In the genomic region with DNA sequence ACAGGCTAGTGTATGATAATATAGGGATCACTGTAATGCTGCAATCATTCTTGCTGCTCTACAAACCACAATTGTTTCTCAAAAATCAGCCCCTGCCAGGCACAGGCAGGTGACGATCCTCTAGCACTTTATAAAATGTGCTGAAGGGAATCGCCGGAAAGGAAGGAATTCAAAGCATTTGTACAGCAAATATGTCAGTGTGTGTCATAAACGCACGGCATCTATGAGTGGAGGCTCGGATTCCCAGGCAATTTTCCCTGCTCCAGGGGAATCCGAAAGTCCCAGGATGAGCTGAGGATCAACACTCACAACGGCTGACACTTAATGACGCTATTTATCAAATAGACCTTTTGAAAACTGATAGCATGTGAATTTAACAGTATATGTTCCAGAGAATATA, we compare ENCODE assay signal across 16 cellular contexts. TPM values are rescaled to one million over a fixed set of nuclear protein-coding genes. Genes with fewer than 3 reads are reported as not detected.
DNase-seq lines count a peak whose midpoint lies in the region; FAIRE-seq and TF ChIP-seq lines count a peak whose summit lies in the region.
"Had no signal": no experiment of that assay in that cellular context is flagged by ENCODE, and none has a peak within 500 bp of the region (broad histone marks: within the 10 kb centered on the region; RNA-seq: fewer than 3 reads in every experiment).

No MANE protein-coding gene starts in this region.

- no peaks in the 10 kb centered on the region for H3K9me3 Mint-ChIP-seq in mesothelial cell of epicardium
- H3K9me3 Mint-ChIP-seq: activated CD8-positive, alpha-beta T cell treated with anti-CD3 and anti-CD28 coated beads for 36 hours; stimulated activated effector memory CD8-positive, alpha-beta T cell treated with anti-CD3 and anti-CD28 coated beads, Interleukin-12 subunit alpha, Interleukin-12 subunit beta, amount 100 ng/mL, for 72 hours had no signal

- H3K27me3 Mint-ChIP-seq in mesothelial cell of epicardium (ENCODE audit: low read depth), result peaks cover 43% of the 10 kb centered on the region
- H3K27me3 Mint-ChIP-seq: activated CD8-positive, alpha-beta T cell treated with anti-CD3 and anti-CD28 coated beads for 36 hours had no signal

- H3K4me1 Mint-ChIP-seq in mesothelial cell of epicardium, result peaks cover 20% of the 10 kb centered on the region
- H3K4me1 Mint-ChIP-seq: stimulated activated effector memory CD8-positive, alpha-beta T cell treated with anti-CD3 and anti-CD28 coated beads, Interleukin-12 subunit alpha, Interleukin-12 subunit beta, amount 100 ng/mL, for 72 hours had no signal

- H3K36me3 ChIP-seq in bronchial epithelial cell (ENCODE audit: control insufficient read depth, insufficient read depth, low read length), result no peaks in the 10 kb centered on the region

- DNase-seq in AG10803 (ENCODE audit: low read depth) (peak; percentile 89), HT1080 (ENCODE audit: low read depth) (peak; percentile 86), bronchial epithelial cell (ENCODE audit: low read depth) (peak; percentile 41), mesothelial cell of epicardium (ENCODE audit: low spot score in 2 of 2, unreplicated experiment in 2 of 2) (peak in 1 of 2 experiments; percentile 39), NOMO-1 (lab: John Stamatoyannopoulos, UW; ENCODE audit: unreplicated experiment in 2 of 2) (no peak), posterior vena cava (ENCODE audit: low spot score) (no peak), GDM1 (lab: John Stamatoyannopoulos, UW) (no peak)
- no peak for DNase-seq in stimulated activated CD8-positive, alpha-beta memory T cell treated with anti-CD3 and anti-CD28 coated beads, Interleukin-4, amount 100 ng/mL, for 48 hours
- DNase-seq: activated CD8-positive, alpha-beta T cell treated with anti-CD3 and anti-CD28 coated beads for 36 hours; activated naive CD4-positive, alpha-beta T cell treated with anti-CD3 and anti-CD28 coated beads, Interleukin-2, amount 50 U/mL, for 16 hours; NCI-H1105; SIG-M5; stimulated activated CD4-positive, alpha-beta T cell treated with anti-CD3 and anti-CD28 coated beads, Interleukin-2, amount 100 ng/mL, for 48 hours had no signal

- H3K27ac Mint-ChIP-seq in mesothelial cell of epicardium, result peak overlapping the region; percentile 81
- H3K27ac Mint-ChIP-seq: activated CD8-positive, alpha-beta T cell treated with anti-CD3 and anti-CD28 coated beads for 36 hours; stimulated activated effector memory CD8-positive, alpha-beta T cell treated with anti-CD3 and anti-CD28 coated beads, Interleukin-12 subunit alpha, Interleukin-12 subunit beta, amount 100 ng/mL, for 72 hours had no signal

- peak overlapping the region; percentile 8 for H3K4me3 Mint-ChIP-seq in mesothelial cell of epicardium
- H3K4me3 Mint-ChIP-seq: activated CD8-positive, alpha-beta T cell treated with anti-CD3 and anti-CD28 coated beads for 36 hours; stimulated activated effector memory CD8-positive, alpha-beta T cell treated with anti-CD3 and anti-CD28 coated beads, Interleukin-12 subunit alpha, Interleukin-12 subunit beta, amount 100 ng/mL, for 72 hours had no signal

- intact Hi-C loops in posterior vena cava (cut with DNase I), result no loop called here

- H3K36me3 Mint-ChIP-seq in mesothelial cell of epicardium, result no peaks in the 10 kb centered on the region
- H3K36me3 Mint-ChIP-seq: stimulated activated effector memory CD8-positive, alpha-beta T cell treated with anti-CD3 and anti-CD28 coated beads, Interleukin-12 subunit alpha, Interleukin-12 subunit beta, amount 100 ng/mL, for 72 hours had no signal

- peaks cover 6% of the 10 kb centered on the region for H3K27me3 ChIP-seq in bronchial epithelial cell (ENCODE audit: control insufficient read depth, insufficient read depth, low read length)

- no peak for TF ChIP-seq CTCF in AG10803 (conservative IDR thresholded peaks at IDR 0.05; ENCODE audit: low read length)
- no peak for TF ChIP-seq CTCF in bronchial epithelial cell (IDR thresholded peaks at IDR 0.05; ENCODE audit: insufficient read depth, low read length, severe bottlenecking)
- no peak for TF ChIP-seq CTCF in mesothelial cell of epicardium (IDR thresholded peaks at IDR 0.05; ENCODE audit: unreplicated experiment)

- no peak for FAIRE-seq in bronchial epithelial cell (lab: Jason Lieb, UNC)
- FAIRE-seq: colon, G401.6 had no signal

- H3K4me3 ChIP-seq in AG10803 (ENCODE audit: low read length) (peak overlapping the region; percentile 8), bronchial epithelial cell (ENCODE audit: low read depth, low read length) (no peak overlapping the region)

RNA-seq across cellular contexts. Expression of a gene that starts 1.5 kb away (rescaled TPM):
- total RNA-seq in HT1080 (2014; rRNA removed; shearing (Covaris generic)), result 3.4 and 7.8 TPM in 2 replicates
- polyA plus RNA-seq in HT1080 (2015; cell fraction: cytosol; rRNA removed), result 2.2 and 2.3 TPM in 2 replicates
- polyA plus RNA-seq in HT1080 (2015; cell fraction: nucleus; rRNA removed), result 1.6 and 2.3 TPM in 2 replicates
- total RNA-seq in bronchial epithelial cell, result under 0.01 and 0.38 TPM in 2 replicates
- total RNA-seq in mesothelial cell of epicardium, result 0.76 to 2.0 TPM (median 1.4 TPM) in 3 replicates
- 1 to 10 TPM; 6.6 to 9.0 TPM for total RNA-seq in posterior vena cava

Comparison
In these comparisons a context has a peak if more than half of its experiments do, and no peak if none do; other contexts are left out.
1. DNase-seq: peak in AG10803 (single experiment), HT1080 (single experiment) and bronchial epithelial cell (single experiment); none in NOMO-1 (0 of 2), posterior vena cava (single experiment), stimulated activated CD8-positive, alpha-beta memory T cell treated with anti-CD3 and anti-CD28 coated beads, Interleukin-4, amount 100 ng/mL, for 48 hours (single experiment) and GDM1 (single experiment).